Comparison of ENCODE assay signal across 13 cellular contexts in genomic region chr10:17787087-17787942, GRCh38. TPM values are rescaled to one million over a fixed set of nuclear protein-coding genes. Genes with fewer than 3 reads are reported as not detected.
DNase-seq lines count a peak whose midpoint lies in the region; ATAC-seq, FAIRE-seq and TF ChIP-seq lines count a peak whose summit lies in the region.
"Had no signal": no experiment of that assay in that cellular context is flagged by ENCODE, and none has a peak within 500 bp of the region (broad histone marks: within the 10 kb centered on the region; RNA-seq: fewer than 3 reads in every experiment).

No MANE protein-coding gene starts in this region.

- peaks cover 74% of the 10 kb centered on the region for H3K4me1 Mint-ChIP-seq in HFFc6 (ENCODE audit: low read depth)
- H3K4me1 Mint-ChIP-seq: activated naive CD4-positive, alpha-beta T cell treated with anti-CD3 and anti-CD28 coated beads, Interleukin-2, amount 10 ng/mL, durations not matched to agents 7 days and 5 days had no signal

- no peak for ATAC-seq in pancreas
- no peak for ATAC-seq in GM21447 (IDR thresholded peaks at IDR 0.05; ENCODE audit: unreplicated experiment)
- ATAC-seq in GM21619 (IDR thresholded peaks at IDR 0.05; ENCODE audit: unreplicated experiment), result no peak

- TF ChIP-seq CTCF in HFFc6 (IDR thresholded peaks at IDR 0.05), result no peak
- TF ChIP-seq CTCF in hepatocyte (IDR thresholded peaks at IDR 0.05; ENCODE audit: poor library complexity), result no peak
- no peak for TF ChIP-seq CTCF in pancreas (IDR thresholded peaks at IDR 0.05)

- POLR2A ChIA-PET in HEK293T (lab: Yijun Ruan, JAX), result no interaction called here

- peak; percentile 95 for DNase-seq in HFFc6
- peak; percentile 96 for DNase-seq in amniotic epithelial cell (ENCODE audit: low read depth)
- DNase-seq in hepatocyte (ENCODE audit: low spot score), result peak; percentile 78
- peak; percentile 80 for DNase-seq in smooth muscle cell of the brain vasculature (ENCODE audit: low read depth, low spot score)
- no peak for DNase-seq in pancreas
- no peak for DNase-seq in HEK293T (ENCODE audit: extremely low spot score)
- DNase-seq: activated naive CD4-positive, alpha-beta T cell treated with anti-CD3 and anti-CD28 coated beads, Interleukin-2, amount 10 ng/mL, durations not matched to agents 7 days and 5 days; NCI-H2029; spleen; thyroid gland had no signal

- H3K4me2 ChIP-seq in hepatocyte, result no peak overlapping the region

- H3K36me3 Mint-ChIP-seq in HFFc6 (ENCODE audit: low read depth), result no peaks in the 10 kb centered on the region
- H3K36me3 Mint-ChIP-seq: activated naive CD4-positive, alpha-beta T cell treated with anti-CD3 and anti-CD28 coated beads, Interleukin-2, amount 10 ng/mL, durations not matched to agents 7 days and 5 days had no signal

- intact Hi-C loops in pancreas (cut with DNase I), result no loop called here

- H3K9me2 ChIP-seq in hepatocyte (replicated peaks; ENCODE audit: insufficient read depth), result no peaks in the 10 kb centered on the region

- H3K4me3 Mint-ChIP-seq in HFFc6, result peak overlapping the region; percentile 76
- H3K4me3 Mint-ChIP-seq: activated naive CD4-positive, alpha-beta T cell treated with anti-CD3 and anti-CD28 coated beads, Interleukin-2, amount 10 ng/mL, durations not matched to agents 7 days and 5 days had no signal

- H3K27me3 ChIP-seq in hepatocyte (no peaks in the 10 kb centered on the region), pancreas (no peaks in the 10 kb centered on the region)
- H3K27me3 ChIP-seq: spleen, thyroid gland had no signal

- no peaks in the 10 kb centered on the region for H4K20me1 ChIP-seq in hepatocyte (ENCODE audit: insufficient read depth, poor library complexity, severe bottlenecking)

- 71% methylated on average over 13 of the region's 13 CpGs for WGBS in hepatocyte (ENCODE audit: low lambda C conversion rate, missing lambda C conversion rate)
- 88 to 95% methylated on average over 13 of the region's 13 CpGs for WGBS in pancreas, 2 donors

- peak overlapping the region; percentile 86 for H3K27ac Mint-ChIP-seq in HFFc6
- H3K27ac Mint-ChIP-seq: activated naive CD4-positive, alpha-beta T cell treated with anti-CD3 and anti-CD28 coated beads, Interleukin-2, amount 10 ng/mL, durations not matched to agents 7 days and 5 days had no signal

- H3K27ac ChIP-seq in hepatocyte (no peak overlapping the region), pancreas (no peak overlapping the region)
- H3K27ac ChIP-seq: spleen, thyroid gland had no signal

- CTCF ChIA-PET in HEK293T (lab: Yijun Ruan, JAX), result interaction anchor here (0.6 to 0.7 kb wide), 3 partner anchors 8 to 200 kb away, joined by 3 to 4 read pairs (median 3); no protein-coding TSS in a partner anchor

- H3K9me3 ChIP-seq in hepatocyte (ENCODE audit: low read depth) (no peaks in the 10 kb centered on the region), pancreas (no peaks in the 10 kb centered on the region)
- H3K9me3 ChIP-seq: spleen, thyroid gland had no signal

- peaks cover 5% of the 10 kb centered on the region for H3K4me1 ChIP-seq in hepatocyte (ENCODE audit: insufficient read depth)
- H3K4me1 ChIP-seq in pancreas, result peaks cover 0 to 15% (median 0%) of the 10 kb centered on the region in 3 donors
- H3K4me1 ChIP-seq: thyroid gland had no signal

- no peak for FAIRE-seq in pancreas (lab: Jason Lieb, UNC)
- FAIRE-seq: GM12891 had no signal

- no peaks in the 10 kb centered on the region for H3K9me3 Mint-ChIP-seq in HFFc6
- H3K9me3 Mint-ChIP-seq: activated naive CD4-positive, alpha-beta T cell treated with anti-CD3 and anti-CD28 coated beads, Interleukin-2, amount 10 ng/mL, durations not matched to agents 7 days and 5 days had no signal

- no peak overlapping the region for H2AFZ ChIP-seq in hepatocyte

- H3K79me2 ChIP-seq in hepatocyte, result no peaks in the 10 kb centered on the region

- no peaks in the 10 kb centered on the region for H3K27me3 Mint-ChIP-seq in HFFc6 (ENCODE audit: insufficient read depth)
- H3K27me3 Mint-ChIP-seq: activated naive CD4-positive, alpha-beta T cell treated with anti-CD3 and anti-CD28 coated beads, Interleukin-2, amount 10 ng/mL, durations not matched to agents 7 days and 5 days had no signal

- H3K36me3 ChIP-seq in hepatocyte (replicated peaks; ENCODE audit: insufficient read depth, low read depth) (no peaks in the 10 kb centered on the region), pancreas (no peaks in the 10 kb centered on the region)
- H3K36me3 ChIP-seq: spleen, thyroid gland had no signal

- H3K4me3 ChIP-seq in hepatocyte (no peak overlapping the region), pancreas (no peak overlapping the region)
- H3K4me3 ChIP-seq: spleen, thyroid gland had no signal

TF ChIP-seq in HEK293T, 16 proteins besides CTCF, POLR2A, EP300 and RAD21:
- TF ChIP-seq L3MBTL2 (conservative IDR thresholded peaks at IDR 0.05) (no peak), FOXM1 (IDR thresholded peaks at IDR 0.05; ENCODE audit: borderline replicate concordance) (no peak), ARNT (IDR thresholded peaks at IDR 0.05) (no peak), FOXA1 (IDR thresholded peaks at IDR 0.05) (no peak), ZNF384 (IDR thresholded peaks at IDR 0.05) (no peak), FOXK2 (IDR thresholded peaks at IDR 0.05) (no peak), ELF4 (IDR thresholded peaks at IDR 0.05) (no peak), CTBP1 (IDR thresholded peaks at IDR 0.05; ENCODE audit: borderline replicate concordance) (no peak), NFRKB (IDR thresholded peaks at IDR 0.05) (no peak), PKNOX1 (IDR thresholded peaks at IDR 0.05) (no peak), SP1 (IDR thresholded peaks at IDR 0.05) (no peak), LEF1 (IDR thresholded peaks at IDR 0.05; ENCODE audit: borderline replicate concordance) (no peak), SUZ12 (IDR thresholded peaks at IDR 0.05) (no peak), HDGF (IDR thresholded peaks at IDR 0.05; ENCODE audit: borderline replicate concordance) (no peak), TARDBP (IDR thresholded peaks at IDR 0.05) (no peak), BHLHE40 (IDR thresholded peaks at IDR 0.05; ENCODE audit: borderline replicate concordance) (no peak)

RNA-seq across cellular contexts. Expression of gene MRC1, which starts 21.8 kb away (rescaled TPM):
- under 1 TPM in 2 of 6 experiments, not detected in 4; 0.02 to 0.06 TPM for total RNA-seq in HFFc6 (2021; fragmentation: NEBNext Ultra II Directional; extraction: Animal tissue kit (Norgen Biotek cat#: 25700))
- total RNA-seq in hepatocyte, result 1.8 and 2.4 TPM in 2 replicates
- polyA plus RNA-seq in hepatocyte, result 0.13 and 0.30 TPM in 2 replicates
- 10 to 100 TPM in 2 of 6 donors, 1 to 10 TPM in 4; 1.2 to 23.6 (median 4.7) TPM for total RNA-seq in pancreas
- 1 to 10 TPM; 2.2 to 3.8 TPM for polyA plus RNA-seq in pancreas

RNA-seq across cellular contexts. Expression of gene TMEM236, which starts 35.3 kb away (rescaled TPM):
- under 1 TPM; 0.07 to 0.20 (median 0.09) TPM for total RNA-seq in HFFc6 (2021; fragmentation: NEBNext Ultra II Directional; extraction: Animal tissue kit (Norgen Biotek cat#: 25700))
- total RNA-seq in hepatocyte (0.80 and 1.4 TPM in 2 replicates), pancreas (under 1 TPM; 0.22 to 0.95 (median 0.49) TPM)
- polyA plus RNA-seq in hepatocyte (0.08 and 0.51 TPM in 2 replicates), pancreas (1 to 10 TPM in 1 of 2 donors, under 1 TPM in 1; 0.49 to 1.4 TPM)

Comparison
In these comparisons a context has a peak if more than half of its experiments do, and no peak if none do; other contexts are left out.
1. DNase-seq: peak in HFFc6 (single experiment), amniotic epithelial cell (single experiment), hepatocyte (single experiment) and smooth muscle cell of the brain vasculature (single experiment); none in pancreas (0 of 6) and HEK293T (single experiment).